Comparison of ENCODE assay signal across 8 cellular contexts in the genomic region with DNA sequence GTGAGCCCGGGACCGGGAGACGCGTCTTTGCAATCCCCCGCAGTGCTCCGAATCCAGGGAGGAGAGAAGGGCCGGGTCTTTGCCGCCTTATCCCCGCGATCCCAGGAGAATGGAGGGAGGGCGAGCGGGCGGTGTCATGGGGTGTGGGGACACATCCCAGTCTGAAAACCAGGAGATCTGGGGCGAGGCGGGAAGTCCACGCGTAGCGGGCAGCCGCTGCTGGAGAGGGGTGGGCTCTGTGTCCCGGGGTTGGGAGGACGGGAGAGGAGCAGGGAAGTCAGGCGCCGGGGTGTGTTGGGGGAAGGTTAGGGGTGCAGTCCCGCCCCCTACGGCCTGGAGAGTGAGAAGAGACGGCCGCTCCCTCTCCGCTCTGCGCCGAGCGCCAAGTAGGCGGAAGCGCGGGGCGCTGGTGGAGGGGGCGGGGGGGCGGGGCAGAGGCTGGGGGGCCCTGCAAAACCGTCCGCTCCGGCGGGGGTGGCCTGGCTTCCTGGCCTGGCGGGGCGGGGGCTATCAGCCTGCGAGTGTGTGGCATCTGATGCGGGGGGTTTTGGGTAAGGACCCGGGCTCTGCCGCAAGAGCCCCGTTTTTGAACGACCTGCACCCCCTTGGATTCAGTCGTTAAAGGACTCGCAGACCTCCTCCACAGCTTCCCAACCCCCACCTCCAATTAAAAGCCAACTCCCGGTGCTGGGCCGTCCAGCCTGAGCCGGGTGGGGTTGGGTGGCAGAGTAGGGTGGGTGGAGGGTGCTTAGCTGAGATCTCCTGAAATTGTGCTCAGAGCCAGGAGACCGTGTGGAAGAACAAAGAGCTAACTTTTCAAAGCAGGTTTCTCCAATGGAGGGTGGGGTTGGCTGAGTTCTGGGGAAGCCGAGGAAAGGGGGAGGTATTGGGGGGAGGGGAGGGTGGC. TPM values are rescaled to one million over a fixed set of nuclear protein-coding genes. Genes with fewer than 3 reads are reported as not detected.
DNase-seq lines count a peak whose midpoint lies in the region; ATAC-seq, FAIRE-seq and TF ChIP-seq lines count a peak whose summit lies in the region.

No MANE protein-coding gene starts in this region.

- no peak overlapping the region for H2AFZ ChIP-seq in HepG2 (ENCODE audit: low read length)

- no peak for TF ChIP-seq CTCF in 22Rv1 (IDR thresholded peaks at IDR 0.05)
- TF ChIP-seq CTCF in chondrocyte (IDR thresholded peaks at IDR 0.05): no peak
- no peak for TF ChIP-seq CTCF in HepG2 (CRISPR knock-in tag; IDR thresholded peaks at IDR 0.05)

- POLR2A ChIA-PET in activated CD4-positive, alpha-beta T cell treated with anti-CD3 and anti-CD28 coated beads for 36 hours (lab: Charles Lee): interaction anchor here (0.6 to 3.2 kb wide), 11 partner anchors 10 to 283 kb away, joined by 3 to 36 read pairs (median 3); partner anchors contain the start of genes CWC25 and RPL23
- POLR2A ChIA-PET in HepG2 (lab: Yijun Ruan, JAX): interaction anchor here (0.7 to 7.3 kb wide), 36 partner anchors 9 to 869 kb away, joined by 3 to 175 read pairs (median 6); partner anchors contain the start of genes CWC25, LASP1NB, MED1 and PIP4K2B

- H3K4me2 ChIP-seq in HepG2 (ENCODE audit: low read depth, low read length): peak overlapping the region; percentile 87

- TF ChIP-seq EP300 in HepG2 (IDR thresholded peaks at IDR 0.05; ENCODE audit: low read depth in 2 of 2, low read length in 2 of 2): no peak
- TF ChIP-seq EP300 in HepG2 (CRISPR knock-in tag; IDR thresholded peaks at IDR 0.05; ENCODE audit: borderline replicate concordance): no peak

- H3K36me3 Mint-ChIP-seq in activated CD4-positive, alpha-beta T cell treated with anti-CD3 and anti-CD28 coated beads for 36 hours (ENCODE audit: low read depth): peaks cover 14% of the 10 kb centered on the region
- peaks cover 10% of the 10 kb centered on the region for H3K36me3 Mint-ChIP-seq in chondrocyte (ENCODE audit: low read depth)

- H3K9me3 ChIP-seq in HepG2 (ENCODE audit: low read length): no peaks in the 10 kb centered on the region

- intact Hi-C loops in activated CD4-positive, alpha-beta T cell treated with anti-CD3 and anti-CD28 coated beads for 36 hours (cut with DNase I, micrococcal nuclease): loop anchor here (1.0 to 5.0 kb wide), 10 partner anchors 11 to 532 kb away; partner anchors contain the start of genes FBXO47 (in 2 of the 2), CACNB1 (in 1 of the 2), FBXL20 (in 1 of the 2) and PSMB3 (in 1 of the 2)
- intact Hi-C loops in HepG2 (cut with micrococcal nuclease; ENCODE audit: unreplicated experiment): loop anchor here (5.0 kb wide), 2 partner anchors 47 to 282 kb away; partner anchors contain the start of gene PLXDC1

- BruUV-seq in HepG2 (replicated peaks; lab: Mats Ljungman, UMichigan): TSS peak; percentile 49

- peaks cover 58% of the 10 kb centered on the region for H3K4me1 Mint-ChIP-seq in activated CD4-positive, alpha-beta T cell treated with anti-CD3 and anti-CD28 coated beads for 36 hours
- H3K4me1 Mint-ChIP-seq in chondrocyte (ENCODE audit: low read depth): peaks cover 60% of the 10 kb centered on the region

- peaks cover 39% of the 10 kb centered on the region for H4K20me1 ChIP-seq in HepG2 (ENCODE audit: insufficient read depth, low read length)

- peak; percentile 35 for FAIRE-seq in GM18507 (lab: Jason Lieb, UNC)
- no peak for FAIRE-seq in HepG2 (lab: Jason Lieb, UNC)

- H3K27me3 Mint-ChIP-seq in activated CD4-positive, alpha-beta T cell treated with anti-CD3 and anti-CD28 coated beads for 36 hours: peaks cover 2% of the 10 kb centered on the region
- no peaks in the 10 kb centered on the region for H3K27me3 Mint-ChIP-seq in chondrocyte (ENCODE audit: low read depth)

- peak overlapping the region; percentile 98 to 99 (median 99) for H3K4me3 ChIP-seq in HepG2 (replicated peaks in 1 of 3; ENCODE audit: insufficient read depth in 1 of 3, low read depth in 2 of 3, low read length in 3 of 3)

- H3K9ac ChIP-seq in HepG2 (ENCODE audit: insufficient read depth, low read depth, low read length): peak overlapping the region; percentile 87

- peak; percentile 31 for ATAC-seq in activated CD4-positive, alpha-beta T cell treated with anti-CD3 and anti-CD28 coated beads for 36 hours
- ATAC-seq in HepG2 (peak; percentile 17), GM21447 (IDR thresholded peaks at IDR 0.05; ENCODE audit: unreplicated experiment) (no peak)

- H3K79me2 ChIP-seq in HepG2 (ENCODE audit: insufficient read depth, low read length): peaks cover 55% of the 10 kb centered on the region

- peak overlapping the region; percentile 99 for H3K4me3 Mint-ChIP-seq in activated CD4-positive, alpha-beta T cell treated with anti-CD3 and anti-CD28 coated beads for 36 hours
- peak overlapping the region; percentile 97 for H3K4me3 Mint-ChIP-seq in chondrocyte (ENCODE audit: unreplicated experiment)

- no peak for TF ChIP-seq RAD21 in HepG2 (CRISPR knock-in tag; IDR thresholded peaks at IDR 0.05)

- H3K27ac ChIP-seq in 22Rv1 (peak overlapping the region; percentile 93), HepG2 (ENCODE audit: extremely low read length, insufficient read depth, low read length) (peak overlapping the region; percentile 88)

- peaks cover 5 to 17% of the 10 kb centered on the region in 2 experiments; a peak in 4 of 5 replicates for H3K36me3 ChIP-seq in HepG2 (replicated peaks in 1 of 2; ENCODE audit: control insufficient read depth in 1 of 2, insufficient read depth in 2 of 2, low read length in 2 of 2)

- TF ChIP-seq POLR2A in HepG2 (IDR thresholded peaks at IDR 0.05; ENCODE audit: insufficient read depth in 1 of 2, low read depth in 2 of 2, low read length in 2 of 2): no peak; a peak in 1 of 4 replicates

- under 1% methylated on average over 38 of the region's 56 CpGs for WGBS in HepG2 (ENCODE audit: low lambda C conversion rate)

- H3K27me3 ChIP-seq in HepG2 (ENCODE audit: control insufficient read depth in 1 of 2, insufficient read depth in 2 of 2, low read length in 2 of 2): peaks cover 0 to 2% of the 10 kb centered on the region in 2 experiments; a peak in 2 of 5 replicates

- in situ Hi-C loops in HepG2 (cut with HindIII; ENCODE audit: extremely low pct_ligation_motif_present, low pct_unique_long_range_greater_than_20kb): no loop called here

- peak; percentile 48 for DNase-seq in GM18507 (ENCODE audit: extremely low spot score, insufficient read length, low read depth)
- DNase-seq in NAMALWA (ENCODE audit: low spot score): peak; percentile 68
- peak; percentile 87 for DNase-seq in activated CD4-positive, alpha-beta T cell treated with anti-CD3 and anti-CD28 coated beads for 36 hours
- no peak for DNase-seq in chondrocyte (ENCODE audit: low spot score)
- DNase-seq in HepG2 (ENCODE audit: low spot score): peak; percentile 40
- DNase-seq in stimulated activated CD4-positive, alpha-beta T cell treated with anti-CD3 and anti-CD28 coated beads, Interleukin-4, amount 100 ng/mL, for 48 hours (ENCODE audit: low read depth in 2 of 2): peak; percentile 51 to 66

- peaks cover 56% of the 10 kb centered on the region for H3K4me1 ChIP-seq in HepG2 (ENCODE audit: insufficient read depth, low read length)

- CTCF ChIA-PET in activated CD4-positive, alpha-beta T cell treated with anti-CD3 and anti-CD28 coated beads for 36 hours (lab: Charles Lee): interaction anchor here (0.7 to 2.2 kb wide), 9 partner anchors 11 to 283 kb away, joined by 3 to 8 read pairs (median 5); partner anchors contain the start of genes LASP1NB and RPL23
- CTCF ChIA-PET in HepG2 (lab: Yijun Ruan, JAX; ENCODE audit: low intra/inter-chr PET ratio, low total read pairs): no interaction called here

- peak overlapping the region; percentile 96 for H3K27ac Mint-ChIP-seq in activated CD4-positive, alpha-beta T cell treated with anti-CD3 and anti-CD28 coated beads for 36 hours
- peak overlapping the region; percentile 96 for H3K27ac Mint-ChIP-seq in chondrocyte (ENCODE audit: unreplicated experiment)

- H3K9me3 Mint-ChIP-seq in activated CD4-positive, alpha-beta T cell treated with anti-CD3 and anti-CD28 coated beads for 36 hours (ENCODE audit: low read depth): no peaks in the 10 kb centered on the region
- no peaks in the 10 kb centered on the region for H3K9me3 Mint-ChIP-seq in chondrocyte (ENCODE audit: low read depth)

RNA-seq across cellular contexts. Expression of gene LASP1, which starts 0.7 kb away (rescaled TPM):
- 100 to 1,000 TPM; 119 to 144 TPM for total RNA-seq in activated CD4-positive, alpha-beta T cell treated with anti-CD3 and anti-CD28 coated beads for 36 hours
- total RNA-seq in chondrocyte: 444 to 599 TPM (median 593 TPM) in 3 replicates
- total RNA-seq in HepG2 (2016; rRNA removed; fragmentation: Illumina TruSeq; extraction: Trizol): 97.0 and 110 TPM in 2 replicates
- 9.8 and 10.1 TPM in 2 replicates for total RNA-seq in HepG2 (2016; cell fraction: cytosol; rRNA removed; fragmentation: Illumina TruSeq; extraction: Trizol; ENCODE audit: low read depth)
- 92.3 and 97.2 TPM in 2 replicates for total RNA-seq in HepG2 (2016; cell fraction: insoluble cytoplasmic fraction; rRNA removed; fragmentation: Illumina TruSeq; extraction: Trizol)
- total RNA-seq in HepG2 (2016; cell fraction: membrane; rRNA removed; fragmentation: Illumina TruSeq; extraction: Trizol): 38.1 and 38.7 TPM in 2 replicates
- 62.5 and 68.5 TPM in 2 replicates for total RNA-seq in HepG2 (2016; cell fraction: nucleus; rRNA removed; fragmentation: Illumina TruSeq; extraction: Trizol)
- polyA plus RNA-seq in HepG2 (2011; rRNA removed): 70.1 and 80.4 TPM in 2 replicates
- polyA plus RNA-seq in HepG2 (2011; cell fraction: cytosol; rRNA removed): 81.9 and 127 TPM in 2 replicates
- polyA plus RNA-seq in HepG2 (2011; cell fraction: nucleus; rRNA removed): 107 and 129 TPM in 2 replicates
- 82.2 and 85.9 TPM in 2 replicates for polyA plus RNA-seq in HepG2 (2012)
- polyA plus RNA-seq in HepG2 (2016; cell fraction: cytosol; fragmentation: Illumina TruSeq; extraction: Trizol; ENCODE audit: low read depth): 7.2 and 8.1 TPM in 2 replicates
- polyA plus RNA-seq in HepG2 (2016; cell fraction: insoluble cytoplasmic fraction; fragmentation: Illumina TruSeq; extraction: Trizol; ENCODE audit: low read depth): 138 and 161 TPM in 2 replicates
- 25.1 and 28.1 TPM in 2 replicates for polyA plus RNA-seq in HepG2 (2016; cell fraction: membrane; fragmentation: Illumina TruSeq; extraction: Trizol; ENCODE audit: low read depth)
- polyA plus RNA-seq in HepG2 (2016; cell fraction: nucleus; fragmentation: Illumina TruSeq; extraction: Trizol; ENCODE audit: insufficient read depth, low read depth): 109 and 113 TPM in 2 replicates
- 136 and 189 TPM in 2 replicates for polyA minus RNA-seq in HepG2 (2011; rRNA and poly(A)+ RNA removed; ENCODE audit: low replicate concordance)
- 107 and 130 TPM in 2 replicates for polyA minus RNA-seq in HepG2 (2011; cell fraction: cytosol; rRNA and poly(A)+ RNA removed)
- 49.2 and 50.4 TPM in 2 replicates for polyA minus RNA-seq in HepG2 (2011; cell fraction: nucleus; rRNA and poly(A)+ RNA removed)

RNA-seq across cellular contexts. Expression of gene RPL23, which starts 17.0 kb away (rescaled TPM):
- 1,000 to 10,000 TPM; 1,886 to 1,896 TPM for total RNA-seq in activated CD4-positive, alpha-beta T cell treated with anti-CD3 and anti-CD28 coated beads for 36 hours
- total RNA-seq in chondrocyte (916 to 959 TPM (median 937 TPM) in 3 replicates), HepG2 (2016; rRNA removed; fragmentation: Illumina TruSeq; extraction: Trizol) (2,790 and 3,298 TPM in 2 replicates)
- total RNA-seq in HepG2 (2016; cell fraction: cytosol; rRNA removed; fragmentation: Illumina TruSeq; extraction: Trizol; ENCODE audit: low read depth): 4,051 and 4,588 TPM in 2 replicates
- total RNA-seq in HepG2 (2016; cell fraction: insoluble cytoplasmic fraction; rRNA removed; fragmentation: Illumina TruSeq; extraction: Trizol): 2,655 and 3,446 TPM in 2 replicates
- 6,899 and 6,901 TPM in 2 replicates for total RNA-seq in HepG2 (2016; cell fraction: membrane; rRNA removed; fragmentation: Illumina TruSeq; extraction: Trizol)
- 995 and 1,125 TPM in 2 replicates for total RNA-seq in HepG2 (2016; cell fraction: nucleus; rRNA removed; fragmentation: Illumina TruSeq; extraction: Trizol)
- polyA plus RNA-seq in HepG2 (2011; rRNA removed): 4,288 and 4,860 TPM in 2 replicates
- polyA plus RNA-seq in HepG2 (2011; cell fraction: cytosol; rRNA removed): 4,164 and 5,084 TPM in 2 replicates
- 680 and 915 TPM in 2 replicates for polyA plus RNA-seq in HepG2 (2011; cell fraction: nucleus; rRNA removed)
- polyA plus RNA-seq in HepG2 (2012): 4,457 and 5,527 TPM in 2 replicates
- polyA plus RNA-seq in HepG2 (2016; cell fraction: cytosol; fragmentation: Illumina TruSeq; extraction: Trizol; ENCODE audit: low read depth): 5,325 and 6,272 TPM in 2 replicates
- 3,877 and 3,973 TPM in 2 replicates for polyA plus RNA-seq in HepG2 (2016; cell fraction: insoluble cytoplasmic fraction; fragmentation: Illumina TruSeq; extraction: Trizol; ENCODE audit: low read depth)
- 7,669 and 7,726 TPM in 2 replicates for polyA plus RNA-seq in HepG2 (2016; cell fraction: membrane; fragmentation: Illumina TruSeq; extraction: Trizol; ENCODE audit: low read depth)
- 2,046 and 2,062 TPM in 2 replicates for polyA plus RNA-seq in HepG2 (2016; cell fraction: nucleus; fragmentation: Illumina TruSeq; extraction: Trizol; ENCODE audit: insufficient read depth, low read depth)
- polyA minus RNA-seq in HepG2 (2011; rRNA and poly(A)+ RNA removed; ENCODE audit: low replicate concordance): 223 and 322 TPM in 2 replicates
- polyA minus RNA-seq in HepG2 (2011; cell fraction: cytosol; rRNA and poly(A)+ RNA removed): 1,056 and 1,226 TPM in 2 replicates
- polyA minus RNA-seq in HepG2 (2011; cell fraction: nucleus; rRNA and poly(A)+ RNA removed): 292 and 362 TPM in 2 replicates

RNA-seq across cellular contexts. Expression of gene CWC25, which starts 45.4 kb away (rescaled TPM):
- total RNA-seq in activated CD4-positive, alpha-beta T cell treated with anti-CD3 and anti-CD28 coated beads for 36 hours: 10 to 100 TPM; 23.3 to 24.0 TPM
- 8.3 to 13.5 TPM (median 11.8 TPM) in 3 replicates for total RNA-seq in chondrocyte
- 12.7 and 15.6 TPM in 2 replicates for total RNA-seq in HepG2 (2016; rRNA removed; fragmentation: Illumina TruSeq; extraction: Trizol)
- total RNA-seq in HepG2 (2016; cell fraction: cytosol; rRNA removed; fragmentation: Illumina TruSeq; extraction: Trizol; ENCODE audit: low read depth): 3.7 and 5.9 TPM in 2 replicates
- 12.1 and 16.1 TPM in 2 replicates for total RNA-seq in HepG2 (2016; cell fraction: insoluble cytoplasmic fraction; rRNA removed; fragmentation: Illumina TruSeq; extraction: Trizol)
- 4.9 and 5.9 TPM in 2 replicates for total RNA-seq in HepG2 (2016; cell fraction: membrane; rRNA removed; fragmentation: Illumina TruSeq; extraction: Trizol)
- total RNA-seq in HepG2 (2016; cell fraction: nucleus; rRNA removed; fragmentation: Illumina TruSeq; extraction: Trizol): 16.2 and 16.8 TPM in 2 replicates
- polyA plus RNA-seq in HepG2 (2011; rRNA removed): 20.6 and 22.7 TPM in 2 replicates
- 8.0 and 10.1 TPM in 2 replicates for polyA plus RNA-seq in HepG2 (2011; cell fraction: cytosol; rRNA removed)
- 75.8 and 78.0 TPM in 2 replicates for polyA plus RNA-seq in HepG2 (2011; cell fraction: nucleus; rRNA removed)
- 13.3 and 15.9 TPM in 2 replicates for polyA plus RNA-seq in HepG2 (2012)
- polyA plus RNA-seq in HepG2 (2016; cell fraction: cytosol; fragmentation: Illumina TruSeq; extraction: Trizol; ENCODE audit: low read depth): 1.3 and 1.4 TPM in 2 replicates
- 13.2 and 13.4 TPM in 2 replicates for polyA plus RNA-seq in HepG2 (2016; cell fraction: insoluble cytoplasmic fraction; fragmentation: Illumina TruSeq; extraction: Trizol; ENCODE audit: low read depth)
- 2.8 and 3.3 TPM in 2 replicates for polyA plus RNA-seq in HepG2 (2016; cell fraction: membrane; fragmentation: Illumina TruSeq; extraction: Trizol; ENCODE audit: low read depth)
- 51.8 and 58.8 TPM in 2 replicates for polyA plus RNA-seq in HepG2 (2016; cell fraction: nucleus; fragmentation: Illumina TruSeq; extraction: Trizol; ENCODE audit: insufficient read depth, low read depth)
- 7.6 and 11.6 TPM in 2 replicates for polyA minus RNA-seq in HepG2 (2011; rRNA and poly(A)+ RNA removed; ENCODE audit: low replicate concordance)
- 3.6 and 4.1 TPM in 2 replicates for polyA minus RNA-seq in HepG2 (2011; cell fraction: cytosol; rRNA and poly(A)+ RNA removed)
- 18.3 TPM in 2 replicates for polyA minus RNA-seq in HepG2 (2011; cell fraction: nucleus; rRNA and poly(A)+ RNA removed)
